Comparison of ENCODE assay signal across 8 cellular contexts in genomic region chr12:108838194-108839010, GRCh38. TPM values are rescaled to one million over a fixed set of nuclear protein-coding genes. Genes with fewer than 3 reads are reported as not detected.
DNase-seq lines count a peak whose midpoint lies in the region; ATAC-seq and TF ChIP-seq lines count a peak whose summit lies in the region.

No MANE protein-coding gene starts in this region.

- no peak overlapping the region for H3K4me2 ChIP-seq in hepatocyte

- H3K79me2 ChIP-seq in hepatocyte: peaks cover 48% of the 10 kb centered on the region

- intact Hi-C loops in Caco-2 (cut with micrococcal nuclease; ENCODE audit: unreplicated experiment): no loop called here

- no peaks in the 10 kb centered on the region for H3K27me3 ChIP-seq in Caco-2 (replicated peaks; ENCODE audit: control insufficient read depth, insufficient read depth, low read length)
- no peaks in the 10 kb centered on the region for H3K27me3 ChIP-seq in hepatocyte

- POLR2A ChIA-PET in Caco-2 (lab: Charles Lee): no interaction called here

- H3K27ac Mint-ChIP-seq in Caco-2 (ENCODE audit: unreplicated experiment): peak overlapping the region; percentile 2

- BruUV-seq in Caco-2 (replicated peaks; lab: Mats Ljungman, UMichigan): no TSS peak

- TF ChIP-seq CTCF in Caco-2 (IDR thresholded peaks at IDR 0.05; ENCODE audit: insufficient read depth in 1 of 2, low read depth in 1 of 2, low read length in 1 of 2, severe bottlenecking in 1 of 2, unreplicated experiment in 1 of 2) (no peak), hepatocyte (IDR thresholded peaks at IDR 0.05; ENCODE audit: poor library complexity) (no peak)

- CTCF ChIA-PET in Caco-2 (lab: Charles Lee): interaction anchor here (0.5 kb wide), 1 partner anchor 43 kb away, joined by 3 read pairs; no protein-coding TSS in a partner anchor

- peak; percentile 92 for ATAC-seq in GM21367 (IDR thresholded peaks at IDR 0.05; ENCODE audit: unreplicated experiment)

- H3K4me3 ChIP-seq in Caco-2 (ENCODE audit: low read depth, low read length): no peak overlapping the region
- no peak overlapping the region for H3K4me3 ChIP-seq in hepatocyte

- H4K20me1 ChIP-seq in hepatocyte (ENCODE audit: insufficient read depth, poor library complexity, severe bottlenecking): no peaks in the 10 kb centered on the region

- peaks cover 2% of the 10 kb centered on the region for H3K36me3 ChIP-seq in Caco-2 (ENCODE audit: control insufficient read depth, insufficient read depth, low read length)
- H3K36me3 ChIP-seq in hepatocyte (replicated peaks; ENCODE audit: insufficient read depth, low read depth): no peaks in the 10 kb centered on the region

- H3K27me3 Mint-ChIP-seq in Caco-2 (ENCODE audit: insufficient read depth, unreplicated experiment): no peaks in the 10 kb centered on the region

- no peaks in the 10 kb centered on the region for H3K9me2 ChIP-seq in hepatocyte (replicated peaks; ENCODE audit: insufficient read depth)

- whole genome bisulfite sequencing in hepatocyte (ENCODE audit: low lambda C conversion rate, missing lambda C conversion rate): 61% methylated on average over 14 of the region's 14 CpGs

- H3K4me1 ChIP-seq in Caco-2 (peaks cover 10% of the 10 kb centered on the region), hepatocyte (ENCODE audit: insufficient read depth) (peaks cover 28% of the 10 kb centered on the region)

- H3K9me3 ChIP-seq in Caco-2 (no peaks in the 10 kb centered on the region), hepatocyte (ENCODE audit: low read depth) (no peaks in the 10 kb centered on the region)

- DNase-seq in Caco-2: no peak
- DNase-seq in HS-5 (ENCODE audit: low read depth): peak; percentile 98
- DNase-seq in SW480 (ENCODE audit: low spot score): peak; percentile 98
- peak; percentile 100 for DNase-seq in amniotic epithelial cell (ENCODE audit: low read depth)
- peak; percentile 77 for DNase-seq in hepatocyte (ENCODE audit: low spot score)
- DNase-seq in smooth muscle cell of the brain vasculature (ENCODE audit: low read depth, low spot score): peak; percentile 98
- no peak for DNase-seq in NCI-H1436 (lab: John Stamatoyannopoulos, UW)

- peaks cover 19% of the 10 kb centered on the region for H3K4me1 Mint-ChIP-seq in Caco-2 (ENCODE audit: low read depth, unreplicated experiment)

- H2AFZ ChIP-seq in hepatocyte: no peak overlapping the region

- no peaks in the 10 kb centered on the region for H3K9me3 Mint-ChIP-seq in Caco-2 (ENCODE audit: unreplicated experiment)

- H3K4me3 Mint-ChIP-seq in Caco-2 (ENCODE audit: unreplicated experiment): no peak overlapping the region

- H3K27ac ChIP-seq in hepatocyte: peak overlapping the region; percentile 85

- H3K36me3 Mint-ChIP-seq in Caco-2 (ENCODE audit: insufficient read depth, unreplicated experiment): peaks cover 21% of the 10 kb centered on the region

RNA-seq across cellular contexts. Expression of gene SSH1, which starts 19.0 kb away (rescaled TPM):
- total RNA-seq in Caco-2 (2022): 26.0 and 27.7 TPM in 2 replicates
- total RNA-seq in hepatocyte: 8.2 and 8.9 TPM in 2 replicates
- 7.4 and 12.2 TPM in 2 replicates for polyA plus RNA-seq in hepatocyte

RNA-seq across cellular contexts. Expression of gene DAO, which starts 41.5 kb away (rescaled TPM):
- total RNA-seq in Caco-2 (2022) (not detected in 2 replicates), hepatocyte (0.90 and 2.2 TPM in 2 replicates)
- 0.41 and 0.88 TPM in 2 replicates for polyA plus RNA-seq in hepatocyte

Comparison
In these comparisons a context has a peak if more than half of its experiments do, and no peak if none do; other contexts are left out.
1. DNase-seq: peak in HS-5 (single experiment), SW480 (single experiment), amniotic epithelial cell (single experiment), hepatocyte (single experiment) and smooth muscle cell of the brain vasculature (single experiment); none in Caco-2 (0 of 2) and NCI-H1436 (single experiment).